Comparison of ENCODE assay signal across 9 cellular contexts in the genomic region with DNA sequence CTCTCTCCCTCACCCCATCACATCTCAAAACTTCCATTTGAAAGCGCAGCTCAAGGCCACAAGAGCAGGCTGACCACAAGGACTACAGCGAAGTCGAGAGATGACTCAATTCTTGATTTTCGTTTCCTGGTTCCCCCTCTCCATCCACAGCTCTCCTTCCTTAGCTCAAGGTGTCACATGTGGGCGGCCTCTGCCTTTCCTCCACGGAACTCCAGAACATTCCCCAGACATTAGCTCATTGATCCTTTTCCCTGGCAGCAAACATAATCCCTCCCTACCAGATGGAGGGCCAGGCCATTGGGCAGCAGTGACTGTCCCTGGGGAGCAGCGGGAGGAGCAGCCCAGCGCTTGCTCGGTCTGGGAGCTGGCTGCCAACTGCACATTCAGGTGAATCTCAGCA. TPM values are rescaled to one million over a fixed set of nuclear protein-coding genes. Genes with fewer than 3 reads are reported as not detected.
DNase-seq lines count a peak whose midpoint lies in the region; ATAC-seq and TF ChIP-seq lines count a peak whose summit lies in the region.
"Had no signal": no experiment of that assay in that cellular context is flagged by ENCODE, and none has a peak within 500 bp of the region (broad histone marks: within the 10 kb centered on the region; RNA-seq: fewer than 3 reads in every experiment).

No MANE protein-coding gene starts in this region.

- H3K4me1 Mint-ChIP-seq in CD14-positive monocyte: peaks cover 26% of the 10 kb centered on the region

- H3K27me3 Mint-ChIP-seq in CD14-positive monocyte (ENCODE audit: low read depth in 3 of 3): no peaks in the 10 kb centered on the region

- H3K36me3 ChIP-seq in breast epithelium: no peaks in the 10 kb centered on the region

- no peaks in the 10 kb centered on the region for H3K4me1 ChIP-seq in breast epithelium

- H3K36me3 Mint-ChIP-seq in CD14-positive monocyte: peaks cover 44 to 53% of the 10 kb centered on the region in 2 donors

- H3K27me3 ChIP-seq in breast epithelium: no peaks in the 10 kb centered on the region

- ATAC-seq in GM21576 (IDR thresholded peaks at IDR 0.05; ENCODE audit: unreplicated experiment) (peak; percentile 97), HG03558 (IDR thresholded peaks at IDR 0.05; ENCODE audit: extremely low read depth, unreplicated experiment) (peak; percentile 92)

- no peak overlapping the region for H3K4me3 ChIP-seq in fibroblast of mammary gland (ENCODE audit: control insufficient read depth, low read depth, low read length)
- no peak overlapping the region for H3K4me3 ChIP-seq in breast epithelium

- no peak for TF ChIP-seq POLR2A in breast epithelium (IDR thresholded peaks at IDR 0.05)

- H3K9me3 ChIP-seq in breast epithelium: no peaks in the 10 kb centered on the region

- peaks cover 0 to 4% (median 2%) of the 10 kb centered on the region in 7 donors for H3K9me3 Mint-ChIP-seq in CD14-positive monocyte

- intact Hi-C loops in breast epithelium (cut with DNase I; ENCODE audit: low total_unique reads): no loop called here
- intact Hi-C loops in CD14-positive monocyte (cut with micrococcal nuclease): no loop called here

- H3K4me3 Mint-ChIP-seq in CD14-positive monocyte: no peak overlapping the region

- no peak overlapping the region for H3K27ac Mint-ChIP-seq in CD14-positive monocyte

- no peak overlapping the region for H3K27ac ChIP-seq in breast epithelium

- TF ChIP-seq CTCF in fibroblast of mammary gland (conservative IDR thresholded peaks at IDR 0.05; ENCODE audit: control insufficient read depth, insufficient read depth, low read depth, low read length) (no peak), breast epithelium (IDR thresholded peaks at IDR 0.05) (no peak), CD14-positive monocyte (IDR thresholded peaks at IDR 0.05) (no peak)

- DNase-seq in GM03348 (ENCODE audit: low spot score) (peak; percentile 20), fibroblast of mammary gland (ENCODE audit: low read depth) (peak; percentile 75), NCI-H1694 treated with DMSO at 0.1 percent for 48 hours (lab: John Stamatoyannopoulos, UW) (no peak), DMS153 (lab: John Stamatoyannopoulos, UW) (no peak), breast epithelium (ENCODE audit: low spot score in 2 of 2) (no peak), CD14-positive monocyte (ENCODE audit: low spot score) (no peak)

RNA-seq across cellular contexts. Expression of gene CCDC149, which starts 56.3 kb away (rescaled TPM):
- total RNA-seq in breast epithelium: 10 to 100 TPM; 15.8 to 21.0 (median 18.6) TPM
- polyA plus RNA-seq in CD14-positive monocyte: 10 to 100 TPM in 1 of 2 donors, 1 to 10 TPM in 1; 5.5 to 14.9 TPM
- total RNA-seq: T-helper 1 cell treated with Interleukin-12 subunit alpha and Interleukin-12 subunit beta and Interleukin-4 antibody, amounts not matched to agents 30 ng/mL and 1 ng/mL, for 36 hours had no signal

Comparison
In these comparisons a context has a peak if more than half of its experiments do, and no peak if none do; other contexts are left out.
1. DNase-seq: peak in GM03348 (single experiment) and fibroblast of mammary gland (single experiment); none in NCI-H1694 treated with DMSO at 0.1 percent for 48 hours (single experiment), DMS153 (single experiment), breast epithelium (0 of 2) and CD14-positive monocyte (single experiment).